Comparison of ENCODE assay signal across 2 cellular contexts in genomic region chr2:47167149-47167548, GRCh38.
TF ChIP-seq lines count a peak whose summit lies in the region.

No MANE protein-coding gene starts in this region.

TF ChIP-seq in SK-N-SH, 30 proteins besides CTCF, POLR2A, EP300 and RAD21 (continued from another document):
- TF ChIP-seq ZBTB33 (IDR thresholded peaks at IDR 0.05; ENCODE audit: borderline replicate concordance, low read depth) (no peak), TEAD4 (IDR thresholded peaks at IDR 0.05; ENCODE audit: borderline replicate concordance, insufficient read depth) (no peak), USF1 (IDR thresholded peaks at IDR 0.05; ENCODE audit: borderline replicate concordance, low read depth) (no peak), MXI1 (IDR thresholded peaks at IDR 0.05; ENCODE audit: low read depth, low read length) (no peak)

TF ChIP-seq in SK-N-SH treated with all-trans-retinoic acid at 6 μM for 48 hours, 23 proteins besides CTCF, POLR2A, EP300 and RAD21 (continued from another document):
- TF ChIP-seq POU6F1 (CRISPR knock-in tag; IDR thresholded peaks at IDR 0.05; ENCODE audit: borderline replicate concordance, low read depth) (no peak), TOX (CRISPR knock-in tag; IDR thresholded peaks at IDR 0.05; ENCODE audit: borderline replicate concordance) (no peak), CSRNP3 (CRISPR knock-in tag; IDR thresholded peaks at IDR 0.05) (no peak)
TF ChIP-seq in SK-N-SH treated with all-trans-retinoic acid at 6 μM for 48 hours: peak in this region for 0.
